1 cellular context compared by ENCODE assay signal in genomic region chr4:75736862-75737261, GRCh38.
TF ChIP-seq lines count a peak whose summit lies in the region.

No MANE protein-coding gene starts in this region.

TF ChIP-seq in HepG2, 621 proteins besides CTCF, POLR2A, EP300 and RAD21:
- TF ChIP-seq MBD4 (IDR thresholded peaks at IDR 0.05; ENCODE audit: borderline replicate concordance, low read length) (no peak), FOSL1 (CRISPR knock-in tag; IDR thresholded peaks at IDR 0.05; ENCODE audit: borderline replicate concordance) (no peak), HOXA7 (CRISPR knock-in tag; IDR thresholded peaks at IDR 0.05) (no peak), HNF4A (CRISPR knock-in tag; IDR thresholded peaks at IDR 0.05) (peak; percentile 25), ZNF740 (CRISPR knock-in tag; IDR thresholded peaks at IDR 0.05) (no peak), MTA1 (CRISPR knock-in tag; IDR thresholded peaks at IDR 0.05; ENCODE audit: borderline replicate concordance) (no peak), ZNF576 (CRISPR knock-in tag; IDR thresholded peaks at IDR 0.05) (no peak), ZNF224 (CRISPR knock-in tag; IDR thresholded peaks at IDR 0.05) (no peak)
